1 cellular context compared by ENCODE assay signal in genomic region chr11:60710482-60710881, GRCh38.
TF ChIP-seq lines count a peak whose summit lies in the region.

No MANE protein-coding gene starts in this region.

TF ChIP-seq in WTC11, 78 proteins besides CTCF, POLR2A, EP300 and RAD21 (continued from another document):
- no peak for TF ChIP-seq ZNF512 (CRISPR knock-in tag; IDR thresholded peaks at IDR 0.05; ENCODE audit: borderline replicate concordance)
- no peak for TF ChIP-seq SOX15 (CRISPR knock-in tag; IDR thresholded peaks at IDR 0.05)
- TF ChIP-seq TCF7 (CRISPR knock-in tag; IDR thresholded peaks at IDR 0.05; ENCODE audit: low read depth): no peak
- no peak for TF ChIP-seq NFYB (CRISPR knock-in tag; conservative IDR thresholded peaks at IDR 0.05; ENCODE audit: low read depth)
- TF ChIP-seq ZNF219 (CRISPR knock-in tag; IDR thresholded peaks at IDR 0.05; ENCODE audit: borderline replicate concordance): no peak
- no peak for TF ChIP-seq ZNF232 (CRISPR knock-in tag; IDR thresholded peaks at IDR 0.05)
- TF ChIP-seq E2F1 (CRISPR knock-in tag; IDR thresholded peaks at IDR 0.05): no peak
